9 cellular contexts compared by ENCODE assay signal in genomic region chr1:77889240-77889637, GRCh38. TPM values are rescaled to one million over a fixed set of nuclear protein-coding genes. Genes with fewer than 3 reads are reported as not detected.
DNase-seq lines count a peak whose midpoint lies in the region; ATAC-seq and TF ChIP-seq lines count a peak whose summit lies in the region.
"Had no signal": no experiment of that assay in that cellular context is flagged by ENCODE, and none has a peak within 500 bp of the region (broad histone marks: within the 10 kb centered on the region; RNA-seq: fewer than 3 reads in every experiment).

No MANE protein-coding gene starts in this region.

- in situ Hi-C loops in Panc1 (cut with HindIII; ENCODE audit: low pct_unique_long_range_greater_than_20kb, low sequenced_read_pairs): no loop called here

- H3K4me3 ChIP-seq in Panc1 (ENCODE audit: low read depth in 2 of 2, low read length in 2 of 2) (peak overlapping the region; percentile 68 to 84), epithelial cell of esophagus (ENCODE audit: low read length) (peak overlapping the region; percentile 69), mucosa of stomach (ENCODE audit: low read length) (peak overlapping the region; percentile 50)

- H3K27ac ChIP-seq in Panc1 (ENCODE audit: low read length): peak overlapping the region; percentile 69

- CTCF ChIA-PET in Panc1 (lab: Charles Lee): interaction anchor here (0.6 kb wide), 1 partner anchor 341 kb away, joined by 6 read pairs; no protein-coding TSS in a partner anchor

- H3K4me1 ChIP-seq in Panc1 (ENCODE audit: control insufficient read depth, insufficient read depth, low read length): peaks cover 18% of the 10 kb centered on the region; the same call in 1 of the 2 replicates
- H3K4me1 ChIP-seq in mucosa of stomach (ENCODE audit: control insufficient read depth, insufficient read depth, low read length): peaks cover 9% of the 10 kb centered on the region

- H3K27me3 ChIP-seq in Panc1 (ENCODE audit: control insufficient read depth, insufficient read depth, low read length): no peaks in the 10 kb centered on the region
- H3K27me3 ChIP-seq in mucosa of stomach (ENCODE audit: control insufficient read depth, insufficient read depth, low read length): peaks cover 9% of the 10 kb centered on the region

- H3K9me3 ChIP-seq in Panc1 (ENCODE audit: control insufficient read depth, insufficient read depth, low read depth, low read length) (no peaks in the 10 kb centered on the region), mucosa of stomach (ENCODE audit: control insufficient read depth, low read length) (no peaks in the 10 kb centered on the region)

- BruUV-seq in Panc1 (replicated peaks; lab: Mats Ljungman, UMichigan): no TSS peak

- DNase-seq in NCI-H526 (lab: John Stamatoyannopoulos, UW): peak; percentile 48 to 51
- no peak for DNase-seq in NCI-H526 treated with DMSO at 0.1 percent for 48 hours (lab: John Stamatoyannopoulos, UW)
- no peak for DNase-seq in Panc1 (ENCODE audit: low read depth, low spot score)
- peak; percentile 51 for DNase-seq in epithelial cell of esophagus (ENCODE audit: low read depth)
- DNase-seq in MV-4-11 (lab: John Stamatoyannopoulos, UW): no peak
- no peak for DNase-seq in NCI-H774 (lab: John Stamatoyannopoulos, UW)
- DNase-seq: DND-41 had no signal

- intact Hi-C loops in Panc1 (cut with micrococcal nuclease; ENCODE audit: unreplicated experiment): no loop called here

- H3K9ac ChIP-seq in mucosa of stomach (ENCODE audit: low read length): peak overlapping the region; percentile 76

- ATAC-seq in Panc1 (peak; percentile 68), HG03520 (IDR thresholded peaks at IDR 0.05; ENCODE audit: unreplicated experiment) (no peak)

- TF ChIP-seq CTCF in Panc1 (IDR thresholded peaks at IDR 0.05) (no peak), epithelial cell of esophagus (IDR thresholded peaks at IDR 0.05; ENCODE audit: insufficient read depth, low read depth, low read length, missing control alignments) (no peak)

- POLR2A ChIA-PET in Panc1 (lab: Charles Lee): no interaction called here

- H3K36me3 ChIP-seq in Panc1 (ENCODE audit: control insufficient read depth, insufficient read depth, low read length) (no peaks in the 10 kb centered on the region), mucosa of stomach (ENCODE audit: control insufficient read depth, insufficient read depth, low read length) (no peaks in the 10 kb centered on the region)

RNA-seq across cellular contexts. Expression of gene NEXN, which starts 0.8 kb away (rescaled TPM):
- total RNA-seq in Panc1 (2021; ENCODE audit: unreplicated experiment): 5.4 TPM
- polyA plus RNA-seq in Panc1 (2012; ENCODE audit: insufficient read length): 5.0 TPM

Comparison
In these comparisons a context has a peak if more than half of its experiments do, and no peak if none do; other contexts are left out.
1. DNase-seq: peak in NCI-H526 (2 of 2) and epithelial cell of esophagus (single experiment); none in NCI-H526 treated with DMSO at 0.1 percent for 48 hours (single experiment), Panc1 (single experiment), MV-4-11 (single experiment) and NCI-H774 (single experiment).
2. Peak in every context shown above with its lines, with median percentiles within 50 percentile points of each other: H3K4me3 ChIP-seq.